8 cellular contexts compared by ENCODE assay signal in genomic region chr7:42843209-42843800, GRCh38.
DNase-seq lines count a peak whose midpoint lies in the region; ATAC-seq and TF ChIP-seq lines count a peak whose summit lies in the region.

No MANE protein-coding gene starts in this region.

- H3K9me2 ChIP-seq in MM.1S (replicated peaks; ENCODE audit: insufficient read depth, low read length), result no peaks in the 10 kb centered on the region

- no peak overlapping the region for H3K27ac ChIP-seq in MM.1S (ENCODE audit: low read length)

- no peaks in the 10 kb centered on the region for H3K4me1 Mint-ChIP-seq in activated CD8-positive, alpha-beta T cell treated with anti-CD3 and anti-CD28 coated beads for 36 hours (ENCODE audit: low read depth)

- no peaks in the 10 kb centered on the region for H3K4me1 ChIP-seq in MM.1S (ENCODE audit: low read length)

- no peaks in the 10 kb centered on the region for H3K36me3 Mint-ChIP-seq in activated CD8-positive, alpha-beta T cell treated with anti-CD3 and anti-CD28 coated beads for 36 hours (ENCODE audit: low read depth)

- H3K9me3 ChIP-seq in MM.1S (replicated peaks; ENCODE audit: insufficient read depth, low read length), result no peaks in the 10 kb centered on the region

- CTCF ChIA-PET in activated CD8-positive, alpha-beta T cell treated with anti-CD3 and anti-CD28 coated beads for 36 hours (lab: Charles Lee), result interaction anchor here (0.8 to 1.5 kb wide), 6 partner anchors 33 to 902 kb away, joined by 3 to 4 read pairs (median 3); no protein-coding TSS in a partner anchor

- H4K20me1 ChIP-seq in MM.1S (ENCODE audit: insufficient read depth, low read length), result no peaks in the 10 kb centered on the region

- DNase-seq in Ammon's horn (ENCODE audit: low spot score) (peak; percentile 66), MM.1S (peak; percentile 51), iPS DF 19.7 (ENCODE audit: low read depth, low spot score) (peak; percentile 28)
- DNase-seq in activated CD8-positive, alpha-beta T cell treated with anti-CD3 and anti-CD28 coated beads for 36 hours, result peak; percentile 49
- DNase-seq in stimulated activated CD4-positive, alpha-beta T cell treated with anti-CD3 and anti-CD28 coated beads, Interleukin-1b, Interleukin-23, amount 100 ng/mL, for 48 hours, result peak; percentile 3
- DNase-seq in activated CD4-positive, CD25-positive, alpha-beta regulatory T cell treated with anti-CD3 and anti-CD28 coated beads, Interleukin-2, amount 50 U/mL, for 72 hours, result no peak

- no peaks in the 10 kb centered on the region for H3K27me3 ChIP-seq in MM.1S (replicated peaks; ENCODE audit: insufficient read depth, low read length)

- ATAC-seq in GM18868 (IDR thresholded peaks at IDR 0.05; ENCODE audit: unreplicated experiment) (peak; percentile 86), GM19397 (IDR thresholded peaks at IDR 0.05; ENCODE audit: unreplicated experiment) (no peak)
- peak; percentile 58 for ATAC-seq in activated CD8-positive, alpha-beta T cell treated with anti-CD3 and anti-CD28 coated beads for 36 hours

- no peak overlapping the region for H3K27ac Mint-ChIP-seq in activated CD8-positive, alpha-beta T cell treated with anti-CD3 and anti-CD28 coated beads for 36 hours

- no peak overlapping the region for H3K4me3 Mint-ChIP-seq in activated CD8-positive, alpha-beta T cell treated with anti-CD3 and anti-CD28 coated beads for 36 hours

- peak; percentile 66 for TF ChIP-seq CTCF in MM.1S (IDR thresholded peaks at IDR 0.05; ENCODE audit: low read length)
- peak; percentile 52 for TF ChIP-seq CTCF in activated CD8-positive, alpha-beta T cell treated with anti-CD3 and anti-CD28 coated beads for 36 hours (IDR thresholded peaks at IDR 0.05)

- no peaks in the 10 kb centered on the region for H3K79me2 ChIP-seq in MM.1S (ENCODE audit: low read length)

- intact Hi-C loops in activated CD8-positive, alpha-beta T cell treated with anti-CD3 and anti-CD28 coated beads for 36 hours (cut with micrococcal nuclease), result loop anchor here (10.0 kb wide), 1 partner anchor 869 kb away; no protein-coding TSS in a partner anchor

- H3K4me2 ChIP-seq in MM.1S (ENCODE audit: low read depth, low read length), result peak overlapping the region; percentile 53; the same call in 1 of the 2 replicates

- POLR2A ChIA-PET in activated CD8-positive, alpha-beta T cell treated with anti-CD3 and anti-CD28 coated beads for 36 hours (lab: Charles Lee), result no interaction called here

- no peak overlapping the region for H2AFZ ChIP-seq in MM.1S (ENCODE audit: low read length)

- H3K9me3 Mint-ChIP-seq in activated CD8-positive, alpha-beta T cell treated with anti-CD3 and anti-CD28 coated beads for 36 hours, result no peaks in the 10 kb centered on the region

- H3F3A ChIP-seq in MM.1S (ENCODE audit: insufficient read depth, low read length), result no peaks in the 10 kb centered on the region

- H3K27me3 Mint-ChIP-seq in activated CD8-positive, alpha-beta T cell treated with anti-CD3 and anti-CD28 coated beads for 36 hours, result peaks cover 28% of the 10 kb centered on the region

- no peaks in the 10 kb centered on the region for H3K36me3 ChIP-seq in MM.1S (replicated peaks; ENCODE audit: insufficient read depth, low read length)

- H3K4me3 ChIP-seq in MM.1S (ENCODE audit: low read length), result no peak overlapping the region

- H3K9ac ChIP-seq in MM.1S (ENCODE audit: low read length), result no peak overlapping the region
